In the genomic region with DNA sequence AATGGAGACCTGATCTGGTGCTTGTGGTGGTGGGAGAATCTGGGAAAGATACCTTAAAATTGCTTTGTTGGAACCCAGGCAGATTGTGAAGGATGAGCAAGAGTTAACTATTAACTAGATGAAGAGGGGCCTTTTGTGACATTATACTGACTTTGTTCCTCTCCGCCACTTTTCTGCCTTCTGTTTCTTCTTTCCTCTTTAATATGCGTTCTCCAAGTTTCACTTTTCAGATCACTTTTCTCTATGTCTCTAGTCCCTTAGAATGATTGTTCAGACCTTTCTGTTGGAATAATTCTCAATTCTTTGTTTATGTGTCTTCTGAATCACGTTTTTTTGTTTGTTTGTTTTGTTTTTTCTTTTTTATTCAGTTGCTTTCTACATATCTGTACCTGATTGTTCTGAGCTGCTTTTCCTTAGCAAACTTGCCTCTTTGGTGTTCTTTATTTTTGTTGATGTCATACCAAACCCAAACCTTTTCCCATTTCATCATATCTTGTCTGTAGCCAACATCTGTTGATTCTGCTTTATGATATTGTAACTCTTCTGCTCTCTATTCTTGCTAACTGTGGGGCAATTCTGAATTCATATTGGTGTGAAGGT, we compare ENCODE assay signal across 11 cellular contexts. TPM values are rescaled to one million over a fixed set of nuclear protein-coding genes. Genes with fewer than 3 reads are reported as not detected.
DNase-seq lines count a peak whose midpoint lies in the region; ATAC-seq and TF ChIP-seq lines count a peak whose summit lies in the region.
"Had no signal": no experiment of that assay in that cellular context is flagged by ENCODE, and none has a peak within 500 bp of the region (broad histone marks: within the 10 kb centered on the region; RNA-seq: fewer than 3 reads in every experiment).

No MANE protein-coding gene starts in this region.

- H3K4me3 ChIP-seq in AG10803 (ENCODE audit: low read length) (peak overlapping the region; percentile 75), HFF-Myc (replicated peaks; ENCODE audit: low read depth, low read length) (peak overlapping the region; percentile 85), breast epithelium (peak overlapping the region; percentile 50 to 81 (median 63))

- no peaks in the 10 kb centered on the region for H3K9me3 Mint-ChIP-seq in mesothelial cell of epicardium
- peaks cover 0 to 2% (median 0%) of the 10 kb centered on the region in 9 donors for H3K9me3 Mint-ChIP-seq in naive thymus-derived CD8-positive, alpha-beta T cell
- H3K9me3 Mint-ChIP-seq: activated CD4-positive, alpha-beta memory T cell treated with anti-CD3 and anti-CD28 coated beads for 36 hours; effector memory CD8-positive, alpha-beta T cell had no signal

- no peaks in the 10 kb centered on the region for H3K27me3 ChIP-seq in breast epithelium

- H3K36me3 Mint-ChIP-seq in mesothelial cell of epicardium: no peaks in the 10 kb centered on the region
- no peaks in the 10 kb centered on the region for H3K36me3 Mint-ChIP-seq in naive thymus-derived CD8-positive, alpha-beta T cell

- POLR2A ChIA-PET in naive thymus-derived CD8-positive, alpha-beta T cell (lab: Charles Lee): no interaction called here

- ATAC-seq in GM19452 (IDR thresholded peaks at IDR 0.05; ENCODE audit: unreplicated experiment): no peak
- ATAC-seq in naive thymus-derived CD8-positive, alpha-beta T cell: no peak
- ATAC-seq in HG02588 (IDR thresholded peaks at IDR 0.05; ENCODE audit: unreplicated experiment): no peak
- no peak for ATAC-seq in HG03135 (IDR thresholded peaks at IDR 0.05; ENCODE audit: unreplicated experiment)
- ATAC-seq: effector memory CD8-positive, alpha-beta T cell had no signal

- intact Hi-C loops in breast epithelium (cut with DNase I; ENCODE audit: low total_unique reads): no loop called here

- no peaks in the 10 kb centered on the region for H3K9me3 ChIP-seq in breast epithelium

- H3K27ac ChIP-seq in breast epithelium: peak overlapping the region in 1 of 2 donors; percentile 95

- peak overlapping the region; percentile 57 for H3K27ac Mint-ChIP-seq in mesothelial cell of epicardium
- H3K27ac Mint-ChIP-seq in naive thymus-derived CD8-positive, alpha-beta T cell: peak overlapping the region in 2 of 10 donors; percentile 26 to 29
- H3K27ac Mint-ChIP-seq: activated CD4-positive, alpha-beta memory T cell treated with anti-CD3 and anti-CD28 coated beads for 36 hours; effector memory CD8-positive, alpha-beta T cell had no signal

- TF ChIP-seq CTCF in AG10803 (conservative IDR thresholded peaks at IDR 0.05; ENCODE audit: low read length): no peak
- no peak for TF ChIP-seq CTCF in HFF-Myc (IDR thresholded peaks at IDR 0.05; ENCODE audit: low read depth, low read length, missing control alignments)
- TF ChIP-seq CTCF in breast epithelium (IDR thresholded peaks at IDR 0.05): no peak
- no peak for TF ChIP-seq CTCF in mesothelial cell of epicardium (IDR thresholded peaks at IDR 0.05; ENCODE audit: unreplicated experiment)

- H3K36me3 ChIP-seq in breast epithelium: no peaks in the 10 kb centered on the region

- peaks cover 49% of the 10 kb centered on the region for H3K4me1 Mint-ChIP-seq in mesothelial cell of epicardium
- peaks cover 14 to 32% (median 24%) of the 10 kb centered on the region in 4 donors for H3K4me1 Mint-ChIP-seq in naive thymus-derived CD8-positive, alpha-beta T cell

- H3K4me3 Mint-ChIP-seq in mesothelial cell of epicardium: peak overlapping the region; percentile 96
- peak overlapping the region in 4 of 10 donors; percentile 2 to 37 (median 18) for H3K4me3 Mint-ChIP-seq in naive thymus-derived CD8-positive, alpha-beta T cell

- H3K27me3 Mint-ChIP-seq in mesothelial cell of epicardium (ENCODE audit: low read depth): no peaks in the 10 kb centered on the region
- peaks cover 17 to 52% (median 38%) of the 10 kb centered on the region in 5 donors for H3K27me3 Mint-ChIP-seq in naive thymus-derived CD8-positive, alpha-beta T cell
- H3K27me3 Mint-ChIP-seq: effector memory CD8-positive, alpha-beta T cell had no signal

- no peak for TF ChIP-seq POLR2A in breast epithelium (IDR thresholded peaks at IDR 0.05)

- peak; percentile 40 for DNase-seq in AG10803 (ENCODE audit: low read depth)
- DNase-seq in HFF-Myc (ENCODE audit: extremely low read depth, low read depth): no peak
- DNase-seq in breast epithelium (ENCODE audit: low spot score in 2 of 2): no peak
- DNase-seq in mesothelial cell of epicardium (ENCODE audit: low spot score in 2 of 2, unreplicated experiment in 2 of 2): no peak
- no peak for DNase-seq in naive thymus-derived CD8-positive, alpha-beta T cell
- DNase-seq: activated CD4-positive, alpha-beta memory T cell treated with anti-CD3 and anti-CD28 coated beads for 36 hours; DMS79 treated with DMSO at 0.1 percent for 48 hours; effector memory CD8-positive, alpha-beta T cell had no signal

- no peaks in the 10 kb centered on the region for H3K4me1 ChIP-seq in breast epithelium

RNA-seq across cellular contexts. Expression of a gene that starts 2.8 kb away (rescaled TPM):
- total RNA-seq in breast epithelium: 10 to 100 TPM; 49.8 to 87.2 (median 57.4) TPM
- total RNA-seq in mesothelial cell of epicardium: 96.1 to 106 TPM (median 100.0 TPM) in 3 replicates
- total RNA-seq in naive thymus-derived CD8-positive, alpha-beta T cell: 10 to 100 TPM; 10.4 to 11.0 TPM
- polyA plus RNA-seq in naive thymus-derived CD8-positive, alpha-beta T cell: 1 to 10 TPM; 1.1 to 5.2 (median 2.2) TPM
